10 cellular contexts compared by ENCODE assay signal in the genomic region with DNA sequence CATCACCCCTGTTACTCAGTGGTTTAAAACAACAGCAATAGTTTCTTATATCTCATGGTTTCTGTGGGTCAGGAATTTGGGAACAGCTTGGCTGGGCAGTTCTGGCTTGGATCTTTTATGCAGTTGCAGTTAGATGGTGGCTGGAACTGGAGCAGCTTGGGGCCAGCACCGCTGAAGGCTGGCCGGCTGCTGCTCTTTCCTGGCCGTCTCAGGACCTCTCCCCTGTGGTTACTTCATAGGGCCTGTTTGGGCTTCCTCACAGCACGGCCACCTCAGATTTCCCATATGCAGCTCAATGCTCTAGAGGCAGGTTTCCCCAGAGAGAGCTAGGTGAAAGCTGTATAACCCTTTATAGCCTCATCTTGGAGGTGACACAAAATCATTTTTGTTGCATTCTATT. TPM values are rescaled to one million over a fixed set of nuclear protein-coding genes. Genes with fewer than 3 reads are reported as not detected.
DNase-seq lines count a peak whose midpoint lies in the region; ATAC-seq and TF ChIP-seq lines count a peak whose summit lies in the region.
"Had no signal": no experiment of that assay in that cellular context is flagged by ENCODE, and none has a peak within 500 bp of the region (broad histone marks: within the 10 kb centered on the region; RNA-seq: fewer than 3 reads in every experiment).

No MANE protein-coding gene starts in this region.

- H3K9me3 Mint-ChIP-seq in MCF 10A (ENCODE audit: unreplicated experiment) = no peaks in the 10 kb centered on the region
- H3K9me3 Mint-ChIP-seq in naive thymus-derived CD4-positive, alpha-beta T cell = no peaks in the 10 kb centered on the region

- H3K9me3 ChIP-seq in breast epithelium (no peaks in the 10 kb centered on the region), colonic mucosa (no peaks in the 10 kb centered on the region), uterus (no peaks in the 10 kb centered on the region), mucosa of descending colon (no peaks in the 10 kb centered on the region)
- no peaks in the 10 kb centered on the region for H3K9me3 ChIP-seq in naive thymus-derived CD4-positive, alpha-beta T cell (ENCODE audit: control insufficient read depth in 2 of 3, low read length in 3 of 3)

- POLR2A ChIA-PET in MCF 10A (lab: Yijun Ruan, JAX) = interaction anchor here (0.8 kb wide), 1 partner anchor 27 kb away, joined by 3 read pairs; no protein-coding TSS in a partner anchor
- POLR2A ChIA-PET in naive thymus-derived CD4-positive, alpha-beta T cell (lab: Charles Lee) = interaction anchor here (1.0 to 1.7 kb wide), 5 partner anchors 11 to 386 kb away, joined by 3 to 7 read pairs (median 3); a partner anchor contains a TSS

- no TSS peak for BruUV-seq in MCF 10A (replicated peaks; lab: Mats Ljungman, UMichigan)

- H3K4me3 ChIP-seq in breast epithelium (no peak overlapping the region), colonic mucosa (no peak overlapping the region), uterus (no peak overlapping the region), mucosa of descending colon (no peak overlapping the region)
- no peak overlapping the region for H3K4me3 ChIP-seq in naive thymus-derived CD4-positive, alpha-beta T cell (ENCODE audit: low read length)

- H3K4me1 Mint-ChIP-seq in MCF 10A (ENCODE audit: insufficient read depth, unreplicated experiment) = peaks cover 12% of the 10 kb centered on the region
- H3K4me1 Mint-ChIP-seq in naive thymus-derived CD4-positive, alpha-beta T cell = peaks cover 10 to 40% (median 29%) of the 10 kb centered on the region in 7 donors

- H3K27me3 Mint-ChIP-seq in MCF 10A (ENCODE audit: insufficient read depth, unreplicated experiment) = no peaks in the 10 kb centered on the region
- no peaks in the 10 kb centered on the region for H3K27me3 Mint-ChIP-seq in naive thymus-derived CD4-positive, alpha-beta T cell

- DNase-seq in breast epithelium (ENCODE audit: low spot score in 2 of 2) = no peak
- no peak for DNase-seq in MCF 10A (ENCODE audit: unreplicated experiment)
- DNase-seq in colonic mucosa = no peak
- DNase-seq in naive thymus-derived CD4-positive, alpha-beta T cell = no peak
- DNase-seq in uterus = no peak
- no peak for DNase-seq in nucleus accumbens (lab: John Stamatoyannopoulos, UW)
- no peak for DNase-seq in mucosa of descending colon
- DNase-seq: NCI-H2171 treated with DMSO at 0.1 percent for 48 hours, T-helper 17 cell had no signal

- H3K27me3 ChIP-seq in breast epithelium (no peaks in the 10 kb centered on the region), colonic mucosa (no peaks in the 10 kb centered on the region), uterus (no peaks in the 10 kb centered on the region)
- no peaks in the 10 kb centered on the region for H3K27me3 ChIP-seq in naive thymus-derived CD4-positive, alpha-beta T cell (ENCODE audit: control insufficient read depth in 2 of 2, insufficient read depth in 2 of 2, low read length in 2 of 2)

- H3K4me3 Mint-ChIP-seq in MCF 10A (ENCODE audit: unreplicated experiment) = no peak overlapping the region
- peak overlapping the region in 6 of 10 donors; percentile 65 to 80 (median 74) for H3K4me3 Mint-ChIP-seq in naive thymus-derived CD4-positive, alpha-beta T cell
- H3K4me3 Mint-ChIP-seq: T-helper 17 cell had no signal

- no peak overlapping the region for H3K27ac Mint-ChIP-seq in MCF 10A (ENCODE audit: low read depth, unreplicated experiment)
- H3K27ac Mint-ChIP-seq in naive thymus-derived CD4-positive, alpha-beta T cell = peak overlapping the region; percentile 82 to 96 (median 88)
- H3K27ac Mint-ChIP-seq: T-helper 17 cell had no signal

- TF ChIP-seq CTCF in breast epithelium (IDR thresholded peaks at IDR 0.05) = no peak
- no peak for TF ChIP-seq CTCF in MCF 10A (IDR thresholded peaks at IDR 0.05; ENCODE audit: unreplicated experiment)
- no peak for TF ChIP-seq CTCF in colonic mucosa (IDR thresholded peaks at IDR 0.05)
- no peak for TF ChIP-seq CTCF in uterus (IDR thresholded peaks at IDR 0.05)
- TF ChIP-seq CTCF in mucosa of descending colon (IDR thresholded peaks at IDR 0.05) = no peak

- H3K4me1 ChIP-seq in breast epithelium = peaks cover 5 to 23% of the 10 kb centered on the region in 2 donors
- peaks cover 5% of the 10 kb centered on the region for H3K4me1 ChIP-seq in colonic mucosa
- H3K4me1 ChIP-seq in naive thymus-derived CD4-positive, alpha-beta T cell (ENCODE audit: control insufficient read depth in 2 of 2, insufficient read depth in 2 of 2, low read length in 2 of 2) = peaks cover 0 to 12% of the 10 kb centered on the region in 2 donors
- peaks cover 20 to 32% of the 10 kb centered on the region in 2 donors for H3K4me1 ChIP-seq in uterus
- H3K4me1 ChIP-seq in mucosa of descending colon (ENCODE audit: low read depth) = peaks cover 3% of the 10 kb centered on the region

- peak; percentile 42 for ATAC-seq in naive thymus-derived CD4-positive, alpha-beta T cell
- ATAC-seq in mucosa of descending colon = no peak
- ATAC-seq in HG03039 (IDR thresholded peaks at IDR 0.05; ENCODE audit: unreplicated experiment) = no peak

- H3K27ac ChIP-seq in breast epithelium (peak overlapping the region; percentile 41 to 94), colonic mucosa (peak overlapping the region; percentile 42), uterus (peak overlapping the region; percentile 88 to 94)
- H3K27ac ChIP-seq in naive thymus-derived CD4-positive, alpha-beta T cell (ENCODE audit: low read depth, low read length) = peak overlapping the region; percentile 44

- H3K36me3 ChIP-seq in breast epithelium (no peaks in the 10 kb centered on the region), colonic mucosa (no peaks in the 10 kb centered on the region), uterus (no peaks in the 10 kb centered on the region), mucosa of descending colon (ENCODE audit: low read depth) (no peaks in the 10 kb centered on the region)
- H3K36me3 ChIP-seq in naive thymus-derived CD4-positive, alpha-beta T cell (ENCODE audit: control insufficient read depth in 2 of 3, insufficient read depth in 3 of 3, low read length in 3 of 3) = no peaks in the 10 kb centered on the region

- H3K36me3 Mint-ChIP-seq in MCF 10A (ENCODE audit: insufficient read depth, unreplicated experiment) = no peaks in the 10 kb centered on the region
- H3K36me3 Mint-ChIP-seq in naive thymus-derived CD4-positive, alpha-beta T cell = peaks cover 0 to 10% (median 0%) of the 10 kb centered on the region in 5 donors

- CTCF ChIA-PET in MCF 10A (lab: Yijun Ruan, JAX) = interaction anchor here (0.6 to 2.8 kb wide), 9 partner anchors 9 to 121 kb away, joined by 3 to 8 read pairs (median 4); no protein-coding TSS in a partner anchor
- CTCF ChIA-PET in naive thymus-derived CD4-positive, alpha-beta T cell (lab: Charles Lee) = interaction anchor here (0.5 to 2.8 kb wide), 5 partner anchors 12 to 654 kb away, joined by 3 to 23 read pairs (median 4); no protein-coding TSS in a partner anchor

- no peak for TF ChIP-seq POLR2A in breast epithelium (IDR thresholded peaks at IDR 0.05)
- TF ChIP-seq POLR2A in uterus (IDR thresholded peaks at IDR 0.05) = no peak

- H3K9ac ChIP-seq in colonic mucosa (ENCODE audit: low read depth in 2 of 2, low read length in 2 of 2) = peak overlapping the region in 1 of 2 donors; percentile 19

- intact Hi-C loops in breast epithelium (cut with DNase I; ENCODE audit: low total_unique reads) (no loop called here), MCF 10A (cut with micrococcal nuclease) (no loop called here), colonic mucosa (cut with DNase I) (no loop called here), uterus (cut with DNase I; ENCODE audit: low total_unique reads) (no loop called here), mucosa of descending colon (cut with DNase I, micrococcal nuclease) (no loop called here)
- intact Hi-C loops in naive thymus-derived CD4-positive, alpha-beta T cell (cut with micrococcal nuclease) = loop anchor here in 1 of 2 donors (5.0 kb wide), 1 partner anchor 76 kb away; a partner anchor contains a TSS

RNA-seq across cellular contexts. Expression of a gene that starts 15.6 kb away (rescaled TPM):
- total RNA-seq in breast epithelium (100 to 1,000 TPM in 1 of 3 donors, 10 to 100 TPM in 2; 59.9 to 102 (median 99.1) TPM), MCF 10A (2022) (19.2 and 24.8 TPM in 2 replicates), colonic mucosa (10 to 100 TPM; 24.4 to 46.1 TPM), uterus (100 to 1,000 TPM in 3 of 4 donors, 10 to 100 TPM in 1; 67.1 to 250 (median 145) TPM), mucosa of descending colon (100 to 1,000 TPM in 1 of 3 donors, 10 to 100 TPM in 2; 39.9 to 101 (median 42.4) TPM)
- total RNA-seq in naive thymus-derived CD4-positive, alpha-beta T cell = 1 to 10 TPM; 1.9 to 6.0 (median 2.9) TPM
- 1 to 10 TPM; 2.9 to 3.6 TPM for polyA plus RNA-seq in naive thymus-derived CD4-positive, alpha-beta T cell

RNA-seq across cellular contexts. Expression of a gene that starts 53.6 kb away (rescaled TPM):
- total RNA-seq in breast epithelium (10 to 100 TPM in 2 of 3 donors, 1 to 10 TPM in 1; 5.7 to 46.2 (median 11.5) TPM), MCF 10A (2022) (5.1 and 6.0 TPM in 2 replicates), colonic mucosa (1 to 10 TPM; 2.4 to 4.5 TPM), uterus (10 to 100 TPM in 1 of 4 donors, 1 to 10 TPM in 2, under 1 TPM in 1; 0.59 to 11.0 (median 4.8) TPM), mucosa of descending colon (1 to 10 TPM; 2.2 to 6.9 (median 5.9) TPM)
- 100 to 1,000 TPM in 1 of 5 experiments, 10 to 100 TPM in 4; 26.1 to 103 (median 28.2) TPM for total RNA-seq in naive thymus-derived CD4-positive, alpha-beta T cell
- 10 to 100 TPM; 40.8 to 41.1 TPM for polyA plus RNA-seq in naive thymus-derived CD4-positive, alpha-beta T cell
